In the genomic region with DNA sequence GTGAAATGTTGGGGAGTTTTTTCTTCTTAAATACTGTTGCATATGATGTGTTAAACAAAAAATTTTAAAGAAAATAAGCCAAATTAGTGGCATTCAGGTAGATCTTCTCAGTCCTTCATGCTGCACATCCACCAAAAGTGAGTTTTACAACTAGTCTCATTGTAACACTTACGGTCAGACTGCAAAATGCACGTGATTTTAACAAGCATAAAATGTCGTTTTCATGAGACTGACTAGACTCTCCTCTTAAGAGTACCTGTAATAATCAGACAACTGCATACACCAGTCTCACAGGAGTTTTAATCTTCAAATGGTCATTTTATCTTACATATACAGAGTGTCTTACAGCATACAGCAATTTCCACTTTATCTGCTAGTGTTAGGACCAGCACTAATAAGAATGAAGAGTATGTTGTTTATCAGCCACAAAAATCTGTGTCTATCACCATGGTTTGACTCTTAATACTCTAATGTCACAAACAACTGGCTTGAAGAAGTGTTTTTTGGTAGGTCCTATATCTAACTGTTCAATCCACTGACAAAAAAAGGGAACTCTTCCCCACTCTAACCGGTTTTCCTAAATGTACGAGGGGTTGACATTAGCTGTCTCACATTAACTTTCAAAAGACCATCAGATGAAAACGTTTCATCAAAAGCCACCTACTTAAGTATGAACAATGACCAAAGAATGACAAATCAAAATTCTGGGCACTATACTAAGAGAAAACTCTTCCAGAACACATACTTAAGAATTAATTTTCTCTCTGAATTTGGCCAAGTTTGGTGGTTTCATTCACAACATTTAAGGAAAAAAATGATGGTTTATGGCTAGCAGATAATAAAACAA, we compare ENCODE assay signal across 8 cellular contexts. TPM values are rescaled to one million over a fixed set of nuclear protein-coding genes. Genes with fewer than 3 reads are reported as not detected.
DNase-seq lines count a peak whose midpoint lies in the region; ATAC-seq, FAIRE-seq and TF ChIP-seq lines count a peak whose summit lies in the region.

No MANE protein-coding gene starts in this region.

- POLR2A ChIA-PET in A549 (lab: Yijun Ruan, JAX) (no interaction called here), IMR-90 (lab: Charles Lee; ENCODE audit: unreplicated experiment) (no interaction called here), HepG2 (lab: Yijun Ruan, JAX) (interaction anchor here (1.9 to 3.1 kb wide), 2 partner anchors 10 to 42 kb away, joined by 8 to 10 read pairs; partner anchors contain the start of gene MCM9)

- no peak overlapping the region; the same call in 1 of the 2 replicates for H4K91ac ChIP-seq in IMR-90 (ENCODE audit: insufficient read depth, low read depth, low read length)

- H3K79me2 ChIP-seq in HepG2 (ENCODE audit: insufficient read depth, low read length), result peaks cover 38% of the 10 kb centered on the region

- H3K9me1 ChIP-seq in IMR-90 (ENCODE audit: insufficient read depth, low read length), result no peaks in the 10 kb centered on the region

- peak overlapping the region; percentile 66 for H3K14ac ChIP-seq in IMR-90 (replicated peaks; ENCODE audit: low read depth, low read length)

- WGBS in A549 (ENCODE audit: missing lambda C conversion rate), result 79% methylated on average over 6 of the region's 6 CpGs
- WGBS in IMR-90 (ENCODE audit: extremely low coverage in 2 of 2, insufficient read length in 1 of 2), 2 experiments, result no CpG with 5 or more reads among the region's 6 CpGs
- WGBS in HepG2 (ENCODE audit: low lambda C conversion rate), result 85% methylated on average over 6 of the region's 6 CpGs
- WGBS in thymus, result 32% methylated on average over 6 of the region's 6 CpGs

- H2BK20ac ChIP-seq in IMR-90 (ENCODE audit: low read depth, low read length), result 0 out of 2 replicates have a peak overlapping the region, but pooled peaks have one; percentile 41

- DNase-seq in A549 (ENCODE audit: low read depth in 1 of 2, low spot score in 1 of 2), result no peak
- no peak for DNase-seq in IMR-90
- DNase-seq in astrocyte of the cerebellum (ENCODE audit: low read depth), result no peak
- no peak for DNase-seq in HepG2 (ENCODE audit: low spot score)
- no peak for DNase-seq in NCI-H524 treated with DMSO at 0.1 percent for 48 hours (lab: John Stamatoyannopoulos, UW)

- H2AFZ ChIP-seq in IMR-90 (replicated peaks; ENCODE audit: low read length, poor library complexity) (no peak overlapping the region), HepG2 (ENCODE audit: low read length) (peak overlapping the region; percentile 78)

- H3K36me3 ChIP-seq in IMR-90 (ENCODE audit: control insufficient read depth, insufficient read depth, low read length) (no peaks in the 10 kb centered on the region), HepG2 (replicated peaks in 1 of 2; ENCODE audit: control insufficient read depth in 1 of 2, insufficient read depth in 2 of 2, low read length in 2 of 2) (no peaks in the 10 kb centered on the region), thymus (ENCODE audit: control insufficient read depth, insufficient read depth) (no peaks in the 10 kb centered on the region)

- no peak for ATAC-seq in A549
- ATAC-seq in IMR-90 (ENCODE audit: low read depth), result no peak
- no peak for ATAC-seq in HepG2
- ATAC-seq in HG03432 (IDR thresholded peaks at IDR 0.05; ENCODE audit: unreplicated experiment), result no peak
- no peak for ATAC-seq in HG02588 (IDR thresholded peaks at IDR 0.05; ENCODE audit: unreplicated experiment)

- TF ChIP-seq RAD21 in A549 (conservative IDR thresholded peaks at IDR 0.05 in 1 of 2, IDR thresholded peaks at IDR 0.05 in 1 of 2), result no peak
- no peak for TF ChIP-seq RAD21 in IMR-90 (IDR thresholded peaks at IDR 0.05; ENCODE audit: low read length)
- TF ChIP-seq RAD21 in HepG2 (CRISPR knock-in tag; IDR thresholded peaks at IDR 0.05), result no peak

- TF ChIP-seq CTCF in A549 (IDR thresholded peaks at IDR 0.05), result no peak
- TF ChIP-seq CTCF in IMR-90 (conservative IDR thresholded peaks at IDR 0.05; ENCODE audit: low read depth, low read length), result no peak
- no peak for TF ChIP-seq CTCF in astrocyte of the cerebellum (IDR thresholded peaks at IDR 0.05; ENCODE audit: low read depth, low read length, missing control alignments)
- TF ChIP-seq CTCF in HepG2 (CRISPR knock-in tag; IDR thresholded peaks at IDR 0.05), result no peak

- H3K56ac ChIP-seq in IMR-90 (ENCODE audit: extremely low read depth, insufficient read depth, low read length), result peak overlapping the region; percentile 93

- H3K9ac ChIP-seq in IMR-90 (ENCODE audit: low read depth, low read length) (peak overlapping the region; percentile 89), HepG2 (ENCODE audit: insufficient read depth, low read depth, low read length) (peak overlapping the region; percentile 77)

- H3K4me3 ChIP-seq in A549, result peak overlapping the region; percentile 84; the same call in 2 of the 3 replicates
- H3K4me3 ChIP-seq in IMR-90 (ENCODE audit: insufficient read depth, low read depth, low read length), result peak overlapping the region; percentile 61
- H3K4me3 ChIP-seq in astrocyte of the cerebellum (ENCODE audit: low read depth, low read length), result peak overlapping the region; percentile 81
- H3K4me3 ChIP-seq in HepG2 (replicated peaks in 1 of 3; ENCODE audit: insufficient read depth in 1 of 3, low read depth in 2 of 3, low read length in 3 of 3), result peak overlapping the region in 2 of 3 experiments; percentile 84 to 98; a peak in 4 of 6 replicates
- H3K4me3 ChIP-seq in thymus (ENCODE audit: low read length), result peak overlapping the region; percentile 93

- intact Hi-C loops in IMR-90 (cut with micrococcal nuclease), result loop anchor here (2.0 to 10.0 kb wide), 4 partner anchors 90 to 338 kb away; partner anchors contain the start of gene FAM184A
- intact Hi-C loops in HepG2 (cut with micrococcal nuclease; ENCODE audit: unreplicated experiment), result loop anchor here (10.0 kb wide), 1 partner anchor 372 kb away; no protein-coding TSS in a partner anchor

- H3K18ac ChIP-seq in IMR-90 (ENCODE audit: low read depth, low read length), result peak overlapping the region; percentile 46

- TF ChIP-seq EP300 in A549 (IDR thresholded peaks at IDR 0.05), result no peak
- TF ChIP-seq EP300 in HepG2 (IDR thresholded peaks at IDR 0.05; ENCODE audit: low read depth in 2 of 2, low read length in 2 of 2), result no peak
- TF ChIP-seq EP300 in HepG2 (CRISPR knock-in tag; IDR thresholded peaks at IDR 0.05; ENCODE audit: borderline replicate concordance), result no peak

- peak overlapping the region; percentile 36; the same call in 1 of the 2 replicates for H3K23ac ChIP-seq in IMR-90 (ENCODE audit: low read depth, low read length)

- H3K9me3 ChIP-seq in A549, result no peaks in the 10 kb centered on the region
- no peaks in the 10 kb centered on the region for H3K9me3 ChIP-seq in IMR-90 (ENCODE audit: control insufficient read depth, insufficient read depth, low read length)
- H3K9me3 ChIP-seq in HepG2 (ENCODE audit: low read length), result no peaks in the 10 kb centered on the region
- no peaks in the 10 kb centered on the region for H3K9me3 ChIP-seq in thymus (ENCODE audit: control insufficient read depth)

- H4K5ac ChIP-seq in IMR-90 (ENCODE audit: low read depth, low read length), result peak overlapping the region; percentile 40; the same call in 1 of the 2 replicates

- H4K20me1 ChIP-seq in IMR-90 (ENCODE audit: insufficient read depth, low read length) (no peaks in the 10 kb centered on the region), HepG2 (ENCODE audit: insufficient read depth, low read length) (no peaks in the 10 kb centered on the region)

- H3K4me1 ChIP-seq in A549, result peaks cover 15% of the 10 kb centered on the region; the same call in 2 of the 3 replicates
- H3K4me1 ChIP-seq in IMR-90 (ENCODE audit: control insufficient read depth, insufficient read depth, low read length), result peaks cover 2% of the 10 kb centered on the region; the same call in 1 of the 2 replicates
- H3K4me1 ChIP-seq in HepG2 (ENCODE audit: insufficient read depth, low read length), result peaks cover 31% of the 10 kb centered on the region
- H3K4me1 ChIP-seq in thymus (ENCODE audit: control insufficient read depth, insufficient read depth, low read length), result peaks cover 11% of the 10 kb centered on the region

- BruUV-seq in IMR-90 (replicated peaks; lab: Mats Ljungman, UMichigan), result no TSS peak
- BruUV-seq in HepG2 (replicated peaks; lab: Mats Ljungman, UMichigan), result no TSS peak

- H4K8ac ChIP-seq in IMR-90 (ENCODE audit: low read depth in 2 of 2, low read length in 2 of 2), result peak overlapping the region; percentile 77 to 80

- FAIRE-seq in A549 (lab: Jason Lieb, UNC) (no peak), HepG2 (lab: Jason Lieb, UNC) (no peak)

- dilution Hi-C loops in IMR-90 (cut with HindIII; ENCODE audit: low sequenced_read_pairs, unreplicated experiment), result no loop called here

- TF ChIP-seq POLR2A in A549 (IDR thresholded peaks at IDR 0.05; ENCODE audit: low read length) (no peak), IMR-90 (IDR thresholded peaks at IDR 0.05; ENCODE audit: low read depth, low read length) (no peak), HepG2 (IDR thresholded peaks at IDR 0.05; ENCODE audit: insufficient read depth in 1 of 2, low read depth in 2 of 2, low read length in 2 of 2) (no peak)

- H3K27me3 ChIP-seq in IMR-90 (ENCODE audit: control insufficient read depth, insufficient read depth, low read length) (no peaks in the 10 kb centered on the region), HepG2 (ENCODE audit: control insufficient read depth in 1 of 2, insufficient read depth in 2 of 2, low read length in 2 of 2) (no peaks in the 10 kb centered on the region; a peak in 1 of 5 replicates), thymus (ENCODE audit: control insufficient read depth, insufficient read depth) (no peaks in the 10 kb centered on the region)

- H2AK5ac ChIP-seq in IMR-90 (ENCODE audit: low read depth, low read length), result no peak overlapping the region; the same call in 1 of the 2 replicates

- H3K4ac ChIP-seq in IMR-90 (ENCODE audit: low read depth, low read length), result peak overlapping the region; percentile 59

- peaks cover 18 to 42% of the 10 kb centered on the region in 2 experiments for H3K79me1 ChIP-seq in IMR-90 (ENCODE audit: low read depth in 1 of 2, low read length in 2 of 2)

- no peak overlapping the region for H2AK9ac ChIP-seq in IMR-90 (replicated peaks; ENCODE audit: low read depth, low read length, poor library complexity)

- H2BK5ac ChIP-seq in IMR-90 (ENCODE audit: low read depth, low read length, poor library complexity, severe bottlenecking), result peak overlapping the region; percentile 81

- 0 out of 3 replicates have a peak overlapping the region, but pooled peaks have one; percentile 24 for H2BK15ac ChIP-seq in IMR-90 (ENCODE audit: low read depth, low read length)

- in situ Hi-C loops in IMR-90 (cut with MboI; ENCODE audit: low sequenced_read_pairs) (no loop called here), astrocyte of the cerebellum (cut with HindIII; ENCODE audit: low sequenced_read_pairs) (no loop called here), HepG2 (cut with HindIII; ENCODE audit: extremely low pct_ligation_motif_present, low pct_unique_long_range_greater_than_20kb) (no loop called here)

- no peak overlapping the region; a peak in 1 of 6 replicates for H3K27ac ChIP-seq in A549
- peak overlapping the region; percentile 79; the same call in 1 of the 2 replicates for H3K27ac ChIP-seq in IMR-90 (ENCODE audit: insufficient read depth, low read length)
- H3K27ac ChIP-seq in HepG2 (ENCODE audit: extremely low read length, insufficient read depth, low read length), result peak overlapping the region; percentile 86
- H3K27ac ChIP-seq in thymus (ENCODE audit: low read depth), result peak overlapping the region; percentile 99

- CTCF ChIA-PET in A549 (lab: Yijun Ruan, JAX), result no interaction called here
- CTCF ChIA-PET in IMR-90 (lab: Yijun Ruan, JAX), result interaction anchor here (1.1 kb wide), 1 partner anchor 11 kb away, joined by 4 read pairs; no protein-coding TSS in a partner anchor
- CTCF ChIA-PET in HepG2 (lab: Yijun Ruan, JAX; ENCODE audit: low intra/inter-chr PET ratio, low total read pairs), result no interaction called here

- H3K4me2 ChIP-seq in A549 (peak overlapping the region; percentile 92), IMR-90 (ENCODE audit: low read depth, low read length) (peak overlapping the region; percentile 80), HepG2 (ENCODE audit: low read depth, low read length) (peak overlapping the region; percentile 85)

- peak overlapping the region; percentile 33 for H2BK120ac ChIP-seq in IMR-90 (ENCODE audit: low read depth, low read length)

RNA-seq across cellular contexts. Expression of gene ASF1A, which starts 1.5 kb away (rescaled TPM):
- polyA plus RNA-seq in A549 (2011; rRNA removed), result 15.9 and 24.6 TPM in 2 replicates
- polyA plus RNA-seq in A549 (2012; cell fraction: cytosol; rRNA removed), result 3.6 and 6.4 TPM in 2 replicates
- 4.3 and 5.6 TPM in 2 replicates for polyA plus RNA-seq in A549 (2012; cell fraction: nucleus; rRNA removed)
- polyA plus RNA-seq in A549 (2017; fragmentation: RNase III; extraction: RNeasy Plus Mini Kit Qiagen cat#74134 plus additional on column Dnase treatment), result 11.8 to 13.1 TPM (median 12.2 TPM) in 3 replicates
- polyA minus RNA-seq in A549 (2011; rRNA and poly(A)+ RNA removed), result 6.1 and 8.3 TPM in 2 replicates
- total RNA-seq in IMR-90 (2012; rRNA removed), result 11.1 and 24.4 TPM in 2 replicates
- 7.2 and 10.1 TPM in 2 replicates for polyA plus RNA-seq in IMR-90 (2012; rRNA removed)
- polyA plus RNA-seq in IMR-90 (2012; cell fraction: cytosol; rRNA removed), result 3.5 and 5.2 TPM in 2 replicates
- 1.7 and 6.5 TPM in 2 replicates for polyA plus RNA-seq in IMR-90 (2012; cell fraction: nucleus; rRNA removed; ENCODE audit: low replicate concordance)
- 49.9 and 85.2 TPM in 2 replicates for total RNA-seq in HepG2 (2016; rRNA removed; fragmentation: Illumina TruSeq; extraction: Trizol)
- 17.0 and 17.9 TPM in 2 replicates for total RNA-seq in HepG2 (2016; cell fraction: cytosol; rRNA removed; fragmentation: Illumina TruSeq; extraction: Trizol; ENCODE audit: low read depth)
- 54.7 and 88.6 TPM in 2 replicates for total RNA-seq in HepG2 (2016; cell fraction: insoluble cytoplasmic fraction; rRNA removed; fragmentation: Illumina TruSeq; extraction: Trizol)
- 30.4 and 36.4 TPM in 2 replicates for total RNA-seq in HepG2 (2016; cell fraction: membrane; rRNA removed; fragmentation: Illumina TruSeq; extraction: Trizol)
- 29.6 and 32.2 TPM in 2 replicates for total RNA-seq in HepG2 (2016; cell fraction: nucleus; rRNA removed; fragmentation: Illumina TruSeq; extraction: Trizol)
- 10.3 and 14.5 TPM in 2 replicates for polyA plus RNA-seq in HepG2 (2011; rRNA removed)
- polyA plus RNA-seq in HepG2 (2011; cell fraction: cytosol; rRNA removed), result 7.0 and 7.5 TPM in 2 replicates
- 4.1 and 5.1 TPM in 2 replicates for polyA plus RNA-seq in HepG2 (2011; cell fraction: nucleus; rRNA removed)
- 19.9 and 21.0 TPM in 2 replicates for polyA plus RNA-seq in HepG2 (2012)
- 7.8 and 9.6 TPM in 2 replicates for polyA plus RNA-seq in HepG2 (2016; cell fraction: cytosol; fragmentation: Illumina TruSeq; extraction: Trizol; ENCODE audit: low read depth)
- polyA plus RNA-seq in HepG2 (2016; cell fraction: insoluble cytoplasmic fraction; fragmentation: Illumina TruSeq; extraction: Trizol; ENCODE audit: low read depth), result 78.3 and 79.2 TPM in 2 replicates
- 15.4 and 16.4 TPM in 2 replicates for polyA plus RNA-seq in HepG2 (2016; cell fraction: membrane; fragmentation: Illumina TruSeq; extraction: Trizol; ENCODE audit: low read depth)
- polyA plus RNA-seq in HepG2 (2016; cell fraction: nucleus; fragmentation: Illumina TruSeq; extraction: Trizol; ENCODE audit: insufficient read depth, low read depth), result 33.6 and 34.4 TPM in 2 replicates
- polyA minus RNA-seq in HepG2 (2011; rRNA and poly(A)+ RNA removed; ENCODE audit: low replicate concordance), result 7.9 and 11.6 TPM in 2 replicates
- polyA minus RNA-seq in HepG2 (2011; cell fraction: cytosol; rRNA and poly(A)+ RNA removed), result 10.0 and 11.0 TPM in 2 replicates
- polyA minus RNA-seq in HepG2 (2011; cell fraction: nucleus; rRNA and poly(A)+ RNA removed), result 17.8 and 22.7 TPM in 2 replicates
- polyA plus RNA-seq in thymus, result 39.8 TPM

RNA-seq across cellular contexts. Expression of gene MCM9, which starts 42.5 kb away (rescaled TPM):
- polyA plus RNA-seq in A549 (2011; rRNA removed) (5.4 and 6.0 TPM in 2 replicates), A549 (2017; fragmentation: RNase III; extraction: RNeasy Plus Mini Kit Qiagen cat#74134 plus additional on column Dnase treatment) (5.1 to 6.0 TPM (median 5.7 TPM) in 3 replicates), IMR-90 (2012; rRNA removed) (3.2 and 3.5 TPM in 2 replicates), HepG2 (2011; rRNA removed) (3.3 and 3.8 TPM in 2 replicates), thymus (7.6 TPM)
- 1.9 and 2.2 TPM in 2 replicates for polyA plus RNA-seq in A549 (2012; cell fraction: cytosol; rRNA removed)
- polyA plus RNA-seq in A549 (2012; cell fraction: nucleus; rRNA removed), result 2.1 and 3.5 TPM in 2 replicates
- 10.6 and 11.9 TPM in 2 replicates for polyA minus RNA-seq in A549 (2011; rRNA and poly(A)+ RNA removed)
- total RNA-seq in IMR-90 (2012; rRNA removed) (7.2 and 7.8 TPM in 2 replicates), HepG2 (2016; rRNA removed; fragmentation: Illumina TruSeq; extraction: Trizol) (11.6 and 17.2 TPM in 2 replicates)
- polyA plus RNA-seq in IMR-90 (2012; cell fraction: cytosol; rRNA removed), result 0.86 and 2.0 TPM in 2 replicates
- 1.2 and 4.7 TPM in 2 replicates for polyA plus RNA-seq in IMR-90 (2012; cell fraction: nucleus; rRNA removed; ENCODE audit: low replicate concordance)
- 2.7 and 2.9 TPM in 2 replicates for total RNA-seq in HepG2 (2016; cell fraction: cytosol; rRNA removed; fragmentation: Illumina TruSeq; extraction: Trizol; ENCODE audit: low read depth)
- 10.8 and 16.0 TPM in 2 replicates for total RNA-seq in HepG2 (2016; cell fraction: insoluble cytoplasmic fraction; rRNA removed; fragmentation: Illumina TruSeq; extraction: Trizol)
- total RNA-seq in HepG2 (2016; cell fraction: membrane; rRNA removed; fragmentation: Illumina TruSeq; extraction: Trizol), result 5.0 TPM in 2 replicates
- total RNA-seq in HepG2 (2016; cell fraction: nucleus; rRNA removed; fragmentation: Illumina TruSeq; extraction: Trizol), result 37.0 and 37.6 TPM in 2 replicates
- polyA plus RNA-seq in HepG2 (2011; cell fraction: cytosol; rRNA removed), result 1.4 and 1.7 TPM in 2 replicates
- 10.2 and 12.2 TPM in 2 replicates for polyA plus RNA-seq in HepG2 (2011; cell fraction: nucleus; rRNA removed)
- 6.7 and 8.7 TPM in 2 replicates for polyA plus RNA-seq in HepG2 (2012)
- polyA plus RNA-seq in HepG2 (2016; cell fraction: cytosol; fragmentation: Illumina TruSeq; extraction: Trizol; ENCODE audit: low read depth), result 0.57 and 0.58 TPM in 2 replicates
- polyA plus RNA-seq in HepG2 (2016; cell fraction: insoluble cytoplasmic fraction; fragmentation: Illumina TruSeq; extraction: Trizol; ENCODE audit: low read depth), result 5.1 and 5.7 TPM in 2 replicates
- polyA plus RNA-seq in HepG2 (2016; cell fraction: membrane; fragmentation: Illumina TruSeq; extraction: Trizol; ENCODE audit: low read depth), result 1.4 TPM in 2 replicates
- 24.3 and 25.6 TPM in 2 replicates for polyA plus RNA-seq in HepG2 (2016; cell fraction: nucleus; fragmentation: Illumina TruSeq; extraction: Trizol; ENCODE audit: insufficient read depth, low read depth)
- polyA minus RNA-seq in HepG2 (2011; rRNA and poly(A)+ RNA removed; ENCODE audit: low replicate concordance), result 7.4 and 13.2 TPM in 2 replicates
- polyA minus RNA-seq in HepG2 (2011; cell fraction: cytosol; rRNA and poly(A)+ RNA removed), result 4.0 and 5.6 TPM in 2 replicates
- 53.5 and 55.6 TPM in 2 replicates for polyA minus RNA-seq in HepG2 (2011; cell fraction: nucleus; rRNA and poly(A)+ RNA removed)

Comparison
In these comparisons a context has a peak if more than half of its experiments do, and no peak if none do; other contexts are left out.
1. H3K27ac ChIP-seq: peak in IMR-90 (single experiment), HepG2 (single experiment) and thymus (single experiment); none in A549 (0 of 2).
2. Peak in every context shown above with its lines, with median percentiles within 50 percentile points of each other: H3K4me2 ChIP-seq and H3K4me3 ChIP-seq.